8 cellular contexts compared by ENCODE assay signal in genomic region chr17:76710863-76711611, GRCh38. TPM values are rescaled to one million over a fixed set of nuclear protein-coding genes. Genes with fewer than 3 reads are reported as not detected.
A peak's percentile ranks its signal among the peaks of the same experiment; 100 is the strongest.
DNase-seq lines count a peak whose midpoint lies in the region; ATAC-seq, FAIRE-seq and TF ChIP-seq lines count a peak whose summit lies in the region.

A gene with protein sequence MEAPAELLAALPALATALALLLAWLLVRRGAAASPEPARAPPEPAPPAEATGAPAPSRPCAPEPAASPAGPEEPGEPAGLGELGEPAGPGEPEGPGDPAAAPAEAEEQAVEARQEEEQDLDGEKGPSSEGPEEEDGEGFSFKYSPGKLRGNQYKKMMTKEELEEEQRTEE (minus strand): TSS chr17:76710965. CDS start chr17:76710946, 19 bp downstream.

- CTCF ChIA-PET in A549 (lab: Yijun Ruan, JAX) (interaction anchor here (0.9 to 26.0 kb wide), 9 partner anchors 8 to 355 kb away, joined by 3 to 456 read pairs (median 56); partner anchors contain the start of genes JMJD6 and METTL23), OCI-LY7 (lab: Charles Lee; ENCODE audit: unreplicated experiment) (interaction anchor here (0.5 kb wide), 1 partner anchor 229 kb away, joined by 3 read pairs; no protein-coding TSS in a partner anchor)

- no peak for TF ChIP-seq EP300 in A549 (IDR thresholded peaks at IDR 0.05)

- no peaks in the 10 kb centered on the region for H3K27me3 Mint-ChIP-seq in naive B cell

- WGBS in A549 (ENCODE audit: missing lambda C conversion rate), result 23% methylated on average over 12 of the region's 56 CpGs

- H3K4me2 ChIP-seq in A549 (peak within 1 kb of the TSS; percentile 98), OCI-LY7 (ENCODE audit: low read length) (peak within 1 kb of the TSS; percentile 54)

- H3K4me1 ChIP-seq in A549, result peaks cover 22% of the 10 kb centered on the region
- H3K4me1 ChIP-seq in OCI-LY7 (ENCODE audit: insufficient read depth, low read length, poor library complexity, severe bottlenecking), result peaks cover 26% of the 10 kb centered on the region

- intact Hi-C loops in OCI-LY7 (cut with micrococcal nuclease; ENCODE audit: unreplicated experiment), result no loop called here

- DNase-seq in A549 (ENCODE audit: low read depth in 1 of 2, low spot score in 1 of 2) (peak; percentile 49 to 78), H4 (ENCODE audit: low spot score) (peak; percentile 63), OCI-LY7 (ENCODE audit: low spot score) (peak; percentile 60), fibroblast of mammary gland (ENCODE audit: low read depth) (peak; percentile 56), naive B cell (peak; percentile 61)
- DNase-seq in activated effector memory CD4-positive, alpha-beta T cell treated with Interleukin-2 at 50 U/mL for 16 hours, result peak; percentile 35

- no peaks in the 10 kb centered on the region; the same call in 1 of the 2 replicates for H4K20me1 ChIP-seq in OCI-LY7 (ENCODE audit: insufficient read depth, low read length)

- BruUV-seq in OCI-LY7 (replicated peaks; lab: Mats Ljungman, UMichigan), result no TSS peak

- H3K4me1 Mint-ChIP-seq in naive B cell, result peaks cover 12 to 29% (median 23%) of the 10 kb centered on the region in 3 donors

- H3K9me2 ChIP-seq in OCI-LY7 (ENCODE audit: insufficient read depth, low read length), result no peaks in the 10 kb centered on the region

- no peak for TF ChIP-seq RAD21 in A549 (conservative IDR thresholded peaks at IDR 0.05 in 1 of 2, IDR thresholded peaks at IDR 0.05 in 1 of 2)

- POLR2A ChIA-PET in A549 (lab: Yijun Ruan, JAX) (interaction anchor here (0.9 to 2.8 kb wide), 2 partner anchors 15 to 40 kb away, joined by 3 to 12 read pairs; partner anchors contain the start of genes JMJD6 and METTL23), OCI-LY7 (lab: Charles Lee) (no interaction called here)

- no peaks in the 10 kb centered on the region for H3K9me3 ChIP-seq in A549
- no peaks in the 10 kb centered on the region for H3K9me3 ChIP-seq in OCI-LY7 (ENCODE audit: low read length)

- peaks cover 0 to 9% of the 10 kb centered on the region in 2 donors for H3K36me3 Mint-ChIP-seq in naive B cell

- peaks cover 29% of the 10 kb centered on the region for H3K36me3 ChIP-seq in OCI-LY7 (ENCODE audit: insufficient read depth, low read length)

- H3K27ac ChIP-seq in A549, result peak within 1 kb of the TSS; percentile 73 to 88
- H3K27ac ChIP-seq in OCI-LY7 (ENCODE audit: low read depth, low read length, poor library complexity, severe bottlenecking), result no peak within 1 kb of the TSS

- H3K4me3 Mint-ChIP-seq in naive B cell, result peak within 1 kb of the TSS; percentile 68 to 85 (median 76)

- H3K4me3 ChIP-seq in A549, result peak within 1 kb of the TSS; percentile 60
- H3K4me3 ChIP-seq in OCI-LY7 (ENCODE audit: low read depth, low read length, poor library complexity, severe bottlenecking), result peak within 1 kb of the TSS; percentile 51
- H3K4me3 ChIP-seq in fibroblast of mammary gland (ENCODE audit: control insufficient read depth, low read depth, low read length), result peak within 1 kb of the TSS; percentile 70

- H3K27ac Mint-ChIP-seq in naive B cell, result peak within 1 kb of the TSS in 3 of 6 donors; percentile 57 to 83 (median 73)

- ATAC-seq in A549 (peak; percentile 76 to 82), naive B cell (ENCODE audit: low read depth in 2 of 2) (peak; percentile 73 to 78), GM19328 (IDR thresholded peaks at IDR 0.05; ENCODE audit: unreplicated experiment) (no peak)

- no peak within 1 kb of the TSS for H2AFZ ChIP-seq in OCI-LY7 (ENCODE audit: low read length)

- 0 out of 2 replicates have a peak, but pooled peaks cover 3% of the 10 kb centered on the region for H3K79me2 ChIP-seq in OCI-LY7 (ENCODE audit: insufficient read depth, low read depth, low read length)

- no peaks in the 10 kb centered on the region for H3K9me3 Mint-ChIP-seq in naive B cell

- TF ChIP-seq CTCF in A549 (IDR thresholded peaks at IDR 0.05) (no peak), OCI-LY7 (conservative IDR thresholded peaks at IDR 0.05; ENCODE audit: low read length) (no peak), fibroblast of mammary gland (conservative IDR thresholded peaks at IDR 0.05; ENCODE audit: control insufficient read depth, insufficient read depth, low read depth, low read length) (no peak), subcutaneous adipose tissue (IDR thresholded peaks at IDR 0.05; ENCODE audit: low read depth) (no peak)

- FAIRE-seq in A549 (lab: Jason Lieb, UNC), result no peak

- peak; percentile 39 for TF ChIP-seq POLR2A in A549 (IDR thresholded peaks at IDR 0.05; ENCODE audit: low read length)

TF ChIP-seq in A549, 52 proteins besides CTCF, POLR2A, EP300 and RAD21:
- TF ChIP-seq MAZ (IDR thresholded peaks at IDR 0.05; ENCODE audit: borderline replicate concordance, low read depth, low read length) (peak; percentile 83; the same call in 1 of the 2 replicates), FOSL2 (IDR thresholded peaks at IDR 0.05) (no peak), FOSL2 (CRISPR knock-in tag; IDR thresholded peaks at IDR 0.05) (peak; percentile 42; the same call in 1 of the 2 replicates), JUN (IDR thresholded peaks at IDR 0.05) (peak in 1 of 2 experiments; percentile 40; a peak in 1 of 5 replicates), ZFP36 (IDR thresholded peaks at IDR 0.05; ENCODE audit: borderline replicate concordance, partially characterized antibody) (no peak)

RNA-seq across cellular contexts. Expression of the gene that starts here (rescaled TPM):
- polyA plus RNA-seq in A549 (2011; rRNA removed) (47.8 and 80.1 TPM in 2 replicates), A549 (2017; fragmentation: RNase III; extraction: RNeasy Plus Mini Kit Qiagen cat#74134 plus additional on column Dnase treatment) (48.6 to 59.2 TPM (median 57.2 TPM) in 3 replicates), naive B cell (ENCODE audit: low read depth in 6 of 6) (1 to 10 TPM; 1.8 to 7.7 (median 3.5) TPM)
- 23.0 and 30.3 TPM in 2 replicates for polyA plus RNA-seq in A549 (2012; cell fraction: cytosol; rRNA removed)
- polyA plus RNA-seq in A549 (2012; cell fraction: nucleus; rRNA removed), result 7.5 and 12.8 TPM in 2 replicates
- 20.3 and 22.2 TPM in 2 replicates for polyA minus RNA-seq in A549 (2011; rRNA and poly(A)+ RNA removed)
- 149 and 167 TPM in 2 replicates for total RNA-seq in H4 (2014; rRNA removed; shearing (Covaris generic))
- 1.1 and 1.6 TPM in 2 replicates for total RNA-seq in OCI-LY7 (2014; rRNA removed; shearing (Covaris generic))
- total RNA-seq in OCI-LY7 (2022) (4.9 and 5.3 TPM in 2 replicates), subcutaneous adipose tissue (100 to 1,000 TPM; 124 to 243 (median 165) TPM)

Comparison
In these comparisons a context has a peak if more than half of its experiments do, and no peak if none do; other contexts are left out.
1. RNA of the gene that starts here (total RNA-seq): 124 to 243 TPM in subcutaneous adipose tissue and 149 to 167 TPM in H4; 1.1 to 5.3 TPM in OCI-LY7; every median in the first group is over 10 times any median in the second.
2. Peak in every context shown above with its lines, with median percentiles within 50 percentile points of each other: DNase-seq and H3K4me3 ChIP-seq.